Comparison of ENCODE assay signal across 24 cellular contexts in the genomic region with DNA sequence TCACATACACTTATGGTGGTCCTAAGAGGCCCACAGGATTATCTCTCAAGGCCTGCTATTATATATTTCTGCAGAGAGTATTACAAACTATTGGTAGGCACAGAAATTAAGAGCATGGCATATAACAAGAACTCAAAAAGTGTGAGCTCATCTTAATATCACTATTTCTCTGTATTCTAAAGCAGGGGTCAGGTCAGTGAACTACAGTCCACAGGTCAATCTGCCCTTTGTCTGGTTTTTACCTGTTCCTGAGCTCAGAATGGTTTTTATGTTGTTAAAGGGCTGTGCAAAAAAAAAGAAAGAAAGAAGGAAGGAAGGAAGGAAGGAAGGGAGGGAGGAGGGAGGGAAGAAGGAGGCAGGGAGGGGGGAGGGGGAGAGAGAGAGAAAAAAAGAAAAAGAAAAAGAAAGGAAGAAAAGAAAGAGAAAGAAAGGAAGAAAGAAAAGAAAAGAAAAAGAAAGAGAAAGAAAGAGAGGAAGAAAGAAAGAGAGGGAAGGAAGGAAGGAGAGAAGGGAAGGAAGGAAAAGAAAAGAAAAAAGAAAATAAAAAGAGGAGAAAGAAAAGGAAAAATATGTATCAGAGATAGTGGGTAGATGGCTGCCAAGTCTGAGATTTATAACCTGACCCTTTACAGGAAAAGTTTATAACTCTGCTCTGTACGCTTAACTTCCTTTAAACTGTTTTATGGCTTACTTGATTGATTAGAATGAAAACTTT. TPM values are rescaled to one million over a fixed set of nuclear protein-coding genes. Genes with fewer than 3 reads are reported as not detected.
DNase-seq lines count a peak whose midpoint lies in the region; ATAC-seq, FAIRE-seq and TF ChIP-seq lines count a peak whose summit lies in the region.
"Had no signal": no experiment of that assay in that cellular context is flagged by ENCODE, and none has a peak within 500 bp of the region (broad histone marks: within the 10 kb centered on the region; RNA-seq: fewer than 3 reads in every experiment).

No MANE protein-coding gene starts in this region.

- POLR2A ChIA-PET in WTC11 (lab: Charles Lee) (no interaction called here), HepG2 (lab: Yijun Ruan, JAX) (no interaction called here)

- WGBS in HepG2 (ENCODE audit: low lambda C conversion rate) = 71% methylated on average over 1 of the region's 1 CpG
- WGBS in small intestine, 3 donors = 7 to 43% (median 42%) methylated on average over 1 of the region's 1 CpG
- 84% methylated on average over 1 of the region's 1 CpG for WGBS in right cardiac atrium

- peak overlapping the region; percentile 42 for H3K27ac Mint-ChIP-seq in activated T-cell treated with anti-CD3 and anti-CD28 coated beads, Interleukin-2, amount 50 U/mL, for 72 hours
- no peak overlapping the region for H3K27ac Mint-ChIP-seq in WTC11
- H3K27ac Mint-ChIP-seq in activated T-helper 1 cell treated with anti-CD3 and anti-CD28 coated beads, Interleukin-12 subunit alpha, Interleukin-12 subunit beta, Interleukin-2, Interleukin-4 antibody, amounts not matched to agents 30 ng/mL and 10 ng/mL and 1 ng/mL, durations not matched to agents 14 hours and 24 hours and 36 hours = no peak overlapping the region
- H3K27ac Mint-ChIP-seq: GM23338 had no signal

- TF ChIP-seq EP300 in HepG2 (IDR thresholded peaks at IDR 0.05; ENCODE audit: low read depth in 2 of 2, low read length in 2 of 2) (no peak), HepG2 (CRISPR knock-in tag; IDR thresholded peaks at IDR 0.05; ENCODE audit: borderline replicate concordance) (no peak)

- H3K9me3 Mint-ChIP-seq in activated T-cell treated with anti-CD3 and anti-CD28 coated beads, Interleukin-2, amount 50 U/mL, for 72 hours = no peaks in the 10 kb centered on the region
- no peaks in the 10 kb centered on the region for H3K9me3 Mint-ChIP-seq in activated T-cell treated with anti-CD3 and anti-CD28 coated beads, Interleukin-2, amount 50 U/mL, for 4 hours
- no peaks in the 10 kb centered on the region for H3K9me3 Mint-ChIP-seq in WTC11
- H3K9me3 Mint-ChIP-seq in activated T-helper 1 cell treated with anti-CD3 and anti-CD28 coated beads, Interleukin-12 subunit alpha, Interleukin-12 subunit beta, Interleukin-2, Interleukin-4 antibody, amounts not matched to agents 30 ng/mL and 10 ng/mL and 1 ng/mL, durations not matched to agents 14 hours and 24 hours and 36 hours = no peaks in the 10 kb centered on the region
- H3K9me3 Mint-ChIP-seq: CD14-positive monocyte had no signal

- TF ChIP-seq POLR2A in HepG2 (IDR thresholded peaks at IDR 0.05; ENCODE audit: insufficient read depth in 1 of 2, low read depth in 2 of 2, low read length in 2 of 2) = no peak

- BruUV-seq in HepG2 (replicated peaks; lab: Mats Ljungman, UMichigan) = no TSS peak

- H3K4me2 ChIP-seq in HepG2 (ENCODE audit: low read depth, low read length) = no peak overlapping the region
- H3K4me2 ChIP-seq: GM23338 had no signal

- TF ChIP-seq CTCF in WTC11 (IDR thresholded peaks at IDR 0.05) (no peak), HepG2 (CRISPR knock-in tag; IDR thresholded peaks at IDR 0.05) (no peak)

- no peak overlapping the region for H3K4me3 Mint-ChIP-seq in activated T-cell treated with anti-CD3 and anti-CD28 coated beads, Interleukin-2, amount 50 U/mL, for 72 hours
- H3K4me3 Mint-ChIP-seq in activated T-cell treated with anti-CD3 and anti-CD28 coated beads, Interleukin-2, amount 50 U/mL, for 4 hours = no peak overlapping the region
- no peak overlapping the region for H3K4me3 Mint-ChIP-seq in WTC11
- H3K4me3 Mint-ChIP-seq in activated T-helper 1 cell treated with anti-CD3 and anti-CD28 coated beads, Interleukin-12 subunit alpha, Interleukin-12 subunit beta, Interleukin-2, Interleukin-4 antibody, amounts not matched to agents 30 ng/mL and 10 ng/mL and 1 ng/mL, durations not matched to agents 14 hours and 24 hours and 36 hours = no peak overlapping the region
- H3K4me3 Mint-ChIP-seq: CD14-positive monocyte, GM23338 had no signal

- H4K20me1 ChIP-seq in HepG2 (ENCODE audit: insufficient read depth, low read length) = no peaks in the 10 kb centered on the region

- FAIRE-seq in HepG2 (lab: Jason Lieb, UNC) (no peak), small intestine (lab: Jason Lieb, UNC) (no peak)
- FAIRE-seq: D721Med had no signal

- H3K4me1 ChIP-seq in HepG2 (ENCODE audit: insufficient read depth, low read length) (peaks cover 16% of the 10 kb centered on the region), small intestine (ENCODE audit: control insufficient read depth in 2 of 2, insufficient read depth in 1 of 2, low read depth in 1 of 2, low read length in 1 of 2) (peaks cover 4 to 11% of the 10 kb centered on the region in 2 donors), right cardiac atrium (ENCODE audit: control insufficient read depth, insufficient read depth, low read length) (no peaks in the 10 kb centered on the region)

- no peak overlapping the region for H3K9ac ChIP-seq in HepG2 (ENCODE audit: insufficient read depth, low read depth, low read length)

- no peak overlapping the region for H3K27ac ChIP-seq in HepG2 (ENCODE audit: extremely low read length, insufficient read depth, low read length)
- peak overlapping the region in 1 of 2 donors; percentile 20 for H3K27ac ChIP-seq in small intestine (ENCODE audit: low read depth in 1 of 2, low read length in 1 of 2)
- no peak overlapping the region for H3K27ac ChIP-seq in right cardiac atrium (ENCODE audit: low read length)

- H3K4me1 Mint-ChIP-seq in activated T-cell treated with anti-CD3 and anti-CD28 coated beads, Interleukin-2, amount 50 U/mL, for 72 hours (ENCODE audit: low read depth) = peaks cover 19% of the 10 kb centered on the region
- peaks cover 9% of the 10 kb centered on the region for H3K4me1 Mint-ChIP-seq in activated T-cell treated with anti-CD3 and anti-CD28 coated beads, Interleukin-2, amount 50 U/mL, for 4 hours (ENCODE audit: low read depth)
- H3K4me1 Mint-ChIP-seq in WTC11 = peaks cover 6% of the 10 kb centered on the region
- peaks cover 13% of the 10 kb centered on the region for H3K4me1 Mint-ChIP-seq in activated T-helper 1 cell treated with anti-CD3 and anti-CD28 coated beads, Interleukin-12 subunit alpha, Interleukin-12 subunit beta, Interleukin-2, Interleukin-4 antibody, amounts not matched to agents 30 ng/mL and 10 ng/mL and 1 ng/mL, durations not matched to agents 14 hours and 24 hours and 36 hours (ENCODE audit: low read depth)

- H3K36me3 ChIP-seq in HepG2 (replicated peaks in 1 of 2; ENCODE audit: control insufficient read depth in 1 of 2, insufficient read depth in 2 of 2, low read length in 2 of 2) (no peaks in the 10 kb centered on the region), small intestine (ENCODE audit: control insufficient read depth in 2 of 2, insufficient read depth in 2 of 2, low read length in 2 of 2) (no peaks in the 10 kb centered on the region)
- H3K36me3 ChIP-seq: MG63 had no signal

- H3K27me3 ChIP-seq in HepG2 (ENCODE audit: control insufficient read depth in 1 of 2, insufficient read depth in 2 of 2, low read length in 2 of 2) (peaks cover 0 to 7% of the 10 kb centered on the region in 2 experiments; a peak in 2 of 5 replicates), small intestine (ENCODE audit: control insufficient read depth in 2 of 2, insufficient read depth in 2 of 2, low read length in 2 of 2) (no peaks in the 10 kb centered on the region), right cardiac atrium (ENCODE audit: control insufficient read depth, insufficient read depth) (no peaks in the 10 kb centered on the region)
- H3K27me3 ChIP-seq: MG63 had no signal

- no peak overlapping the region for H2AFZ ChIP-seq in HepG2 (ENCODE audit: low read length)

- no peaks in the 10 kb centered on the region for H3K79me2 ChIP-seq in HepG2 (ENCODE audit: insufficient read depth, low read length)

- TF ChIP-seq RAD21 in HepG2 (CRISPR knock-in tag; IDR thresholded peaks at IDR 0.05) = no peak

- in situ Hi-C loops in HepG2 (cut with HindIII; ENCODE audit: extremely low pct_ligation_motif_present, low pct_unique_long_range_greater_than_20kb) = no loop called here

- CTCF ChIA-PET in WTC11 (lab: Charles Lee) (no interaction called here), HepG2 (lab: Yijun Ruan, JAX; ENCODE audit: low intra/inter-chr PET ratio, low total read pairs) (no interaction called here)

- no peak for ATAC-seq in activated T-cell treated with anti-CD3 and anti-CD28 coated beads, Interleukin-2, amount 50 U/mL, for 72 hours (replicated peaks in 1 of 2)
- ATAC-seq in activated T-cell treated with anti-CD3 and anti-CD28 coated beads, Interleukin-2, amount 50 U/mL, for 4 hours = no peak
- ATAC-seq in WTC11 (no peak), HepG2 (no peak; the same call in 2 of the 3 replicates), right cardiac atrium (no peak)
- ATAC-seq: GM23338 had no signal

- H3K4me3 ChIP-seq in HepG2 (replicated peaks in 1 of 3; ENCODE audit: insufficient read depth in 1 of 3, low read depth in 2 of 3, low read length in 3 of 3) = no peak overlapping the region
- no peak overlapping the region for H3K4me3 ChIP-seq in small intestine (ENCODE audit: low read depth in 1 of 2, low read length in 2 of 2)
- H3K4me3 ChIP-seq in right cardiac atrium (ENCODE audit: low read length) = no peak overlapping the region
- H3K4me3 ChIP-seq: GM23338, MG63 had no signal

- DNase-seq in activated T-cell treated with anti-CD3 and anti-CD28 coated beads, Interleukin-2, amount 50 U/mL, for 72 hours = no peak
- no peak for DNase-seq in activated T-cell treated with anti-CD3 and anti-CD28 coated beads, Interleukin-2, amount 50 U/mL, for 4 hours
- no peak for DNase-seq in WTC11 (ENCODE audit: low spot score)
- DNase-seq in HepG2 (ENCODE audit: low spot score) = no peak
- DNase-seq in small intestine = peak; percentile 60
- DNase-seq in activated T-helper 1 cell treated with anti-CD3 and anti-CD28 coated beads, Interleukin-12 subunit alpha, Interleukin-12 subunit beta, Interleukin-2, Interleukin-4 antibody, amounts not matched to agents 30 ng/mL and 10 ng/mL and 1 ng/mL, durations not matched to agents 14 hours and 24 hours and 36 hours (ENCODE audit: low spot score) = no peak
- DNase-seq in right cardiac atrium = no peak
- DNase-seq in mesenteric fat pad (ENCODE audit: low spot score) = no peak
- DNase-seq: DMS53, EL, GF-D8, HCEC 1CT, Kasumi-1, MG63, NCI-H187, NCI-H2107, NCI-H446 treated with DMSO at 0.1 percent for 48 hours, NCI-H526 treated with DMSO at 0.1 percent for 48 hours, RPMI8226, SHP77 had no signal

- intact Hi-C loops in HepG2 (cut with micrococcal nuclease; ENCODE audit: unreplicated experiment) = no loop called here
- intact Hi-C loops in activated T-helper 1 cell treated with anti-CD3 and anti-CD28 coated beads, Interleukin-12 subunit alpha, Interleukin-12 subunit beta, Interleukin-2, Interleukin-4 antibody, amounts not matched to agents 30 ng/mL and 10 ng/mL and 1 ng/mL, durations not matched to agents 14 hours and 24 hours and 36 hours (cut with micrococcal nuclease) = no loop called here
- intact Hi-C loops in right cardiac atrium (cut with DNase I) = no loop called here

- H3K36me3 Mint-ChIP-seq in activated T-cell treated with anti-CD3 and anti-CD28 coated beads, Interleukin-2, amount 50 U/mL, for 72 hours (ENCODE audit: insufficient read depth in 2 of 2) = no peaks in the 10 kb centered on the region
- no peaks in the 10 kb centered on the region for H3K36me3 Mint-ChIP-seq in activated T-cell treated with anti-CD3 and anti-CD28 coated beads, Interleukin-2, amount 50 U/mL, for 4 hours (ENCODE audit: insufficient read depth)
- H3K36me3 Mint-ChIP-seq in WTC11 = no peaks in the 10 kb centered on the region; the same call in 1 of the 2 replicates
- no peaks in the 10 kb centered on the region for H3K36me3 Mint-ChIP-seq in activated T-helper 1 cell treated with anti-CD3 and anti-CD28 coated beads, Interleukin-12 subunit alpha, Interleukin-12 subunit beta, Interleukin-2, Interleukin-4 antibody, amounts not matched to agents 30 ng/mL and 10 ng/mL and 1 ng/mL, durations not matched to agents 14 hours and 24 hours and 36 hours (ENCODE audit: low read depth)
- H3K36me3 Mint-ChIP-seq: CD14-positive monocyte had no signal

- H3K27me3 Mint-ChIP-seq in activated T-cell treated with anti-CD3 and anti-CD28 coated beads, Interleukin-2, amount 50 U/mL, for 72 hours (ENCODE audit: low read depth) = no peaks in the 10 kb centered on the region
- peaks cover 2% of the 10 kb centered on the region for H3K27me3 Mint-ChIP-seq in activated T-cell treated with anti-CD3 and anti-CD28 coated beads, Interleukin-2, amount 50 U/mL, for 4 hours (ENCODE audit: low read depth)
- no peaks in the 10 kb centered on the region for H3K27me3 Mint-ChIP-seq in WTC11 (ENCODE audit: low read depth)
- peaks cover 2% of the 10 kb centered on the region for H3K27me3 Mint-ChIP-seq in activated T-helper 1 cell treated with anti-CD3 and anti-CD28 coated beads, Interleukin-12 subunit alpha, Interleukin-12 subunit beta, Interleukin-2, Interleukin-4 antibody, amounts not matched to agents 30 ng/mL and 10 ng/mL and 1 ng/mL, durations not matched to agents 14 hours and 24 hours and 36 hours (ENCODE audit: insufficient read depth)

- no peaks in the 10 kb centered on the region for H3K9me3 ChIP-seq in HepG2 (ENCODE audit: low read length)
- no peaks in the 10 kb centered on the region for H3K9me3 ChIP-seq in small intestine (ENCODE audit: control insufficient read depth, low read depth)
- no peaks in the 10 kb centered on the region for H3K9me3 ChIP-seq in right cardiac atrium (ENCODE audit: control insufficient read depth, low read length)
- H3K9me3 ChIP-seq: MG63 had no signal

RNA-seq across cellular contexts. Expression of a gene that starts 11.1 kb away (rescaled TPM):
- not detected for total RNA-seq in activated T-cell treated with anti-CD3 and anti-CD28 coated beads, Interleukin-2, amount 50 U/mL, for 72 hours
- total RNA-seq in activated T-cell treated with anti-CD3 and anti-CD28 coated beads, Interleukin-2, amount 50 U/mL, for 4 hours = not detected
- not detected in 3 replicates for total RNA-seq in WTC11 (2021)
- total RNA-seq in HepG2 (2016; rRNA removed; fragmentation: Illumina TruSeq; extraction: Trizol) = not detected in 2 replicates
- total RNA-seq in HepG2 (2016; cell fraction: cytosol; rRNA removed; fragmentation: Illumina TruSeq; extraction: Trizol; ENCODE audit: low read depth) = not detected in 2 replicates
- not detected in 2 replicates for total RNA-seq in HepG2 (2016; cell fraction: insoluble cytoplasmic fraction; rRNA removed; fragmentation: Illumina TruSeq; extraction: Trizol)
- not detected in 2 replicates for total RNA-seq in HepG2 (2016; cell fraction: membrane; rRNA removed; fragmentation: Illumina TruSeq; extraction: Trizol)
- total RNA-seq in HepG2 (2016; cell fraction: nucleus; rRNA removed; fragmentation: Illumina TruSeq; extraction: Trizol) = not detected in 2 replicates
- polyA plus RNA-seq in HepG2 (2011; rRNA removed) = not detected in 2 replicates
- not detected in 2 replicates for polyA plus RNA-seq in HepG2 (2011; cell fraction: cytosol; rRNA removed)
- polyA plus RNA-seq in HepG2 (2011; cell fraction: nucleus; rRNA removed) = not detected in 2 replicates
- polyA plus RNA-seq in HepG2 (2012) = not detected in 2 replicates
- polyA plus RNA-seq in HepG2 (2016; cell fraction: cytosol; fragmentation: Illumina TruSeq; extraction: Trizol; ENCODE audit: low read depth) = not detected in 2 replicates
- not detected in 2 replicates for polyA plus RNA-seq in HepG2 (2016; cell fraction: insoluble cytoplasmic fraction; fragmentation: Illumina TruSeq; extraction: Trizol; ENCODE audit: low read depth)
- not detected in 2 replicates for polyA plus RNA-seq in HepG2 (2016; cell fraction: membrane; fragmentation: Illumina TruSeq; extraction: Trizol; ENCODE audit: low read depth)
- polyA plus RNA-seq in HepG2 (2016; cell fraction: nucleus; fragmentation: Illumina TruSeq; extraction: Trizol; ENCODE audit: insufficient read depth, low read depth) = not detected in 2 replicates
- polyA minus RNA-seq in HepG2 (2011; rRNA and poly(A)+ RNA removed; ENCODE audit: low replicate concordance) = not detected in 2 replicates
- not detected in 2 replicates for polyA minus RNA-seq in HepG2 (2011; cell fraction: cytosol; rRNA and poly(A)+ RNA removed)
- not detected in 2 replicates for polyA minus RNA-seq in HepG2 (2011; cell fraction: nucleus; rRNA and poly(A)+ RNA removed)
- not detected for polyA plus RNA-seq in small intestine
- total RNA-seq in activated T-helper 1 cell treated with anti-CD3 and anti-CD28 coated beads, Interleukin-12 subunit alpha, Interleukin-12 subunit beta, Interleukin-2, Interleukin-4 antibody, amounts not matched to agents 30 ng/mL and 10 ng/mL and 1 ng/mL, durations not matched to agents 14 hours and 24 hours and 36 hours = not detected in 2 replicates
- not detected for total RNA-seq in right cardiac atrium
- polyA plus RNA-seq in right cardiac atrium = not detected
- total RNA-seq in mesenteric fat pad = not detected
- total RNA-seq: A172, GM23338 had no signal
- polyA plus RNA-seq: CD14-positive monocyte, GM23338 had no signal

RNA-seq across cellular contexts. Expression of a gene that starts 19.7 kb away (rescaled TPM):
- not detected for total RNA-seq in activated T-cell treated with anti-CD3 and anti-CD28 coated beads, Interleukin-2, amount 50 U/mL, for 72 hours
- under 1 TPM in 1 of 3 donors, not detected in 2; 0.30 TPM for total RNA-seq in activated T-cell treated with anti-CD3 and anti-CD28 coated beads, Interleukin-2, amount 50 U/mL, for 4 hours
- total RNA-seq in WTC11 (2021) = not detected in 3 replicates
- not detected in 2 replicates for total RNA-seq in HepG2 (2016; rRNA removed; fragmentation: Illumina TruSeq; extraction: Trizol)
- total RNA-seq in HepG2 (2016; cell fraction: cytosol; rRNA removed; fragmentation: Illumina TruSeq; extraction: Trizol; ENCODE audit: low read depth) = not detected in 2 replicates
- total RNA-seq in HepG2 (2016; cell fraction: insoluble cytoplasmic fraction; rRNA removed; fragmentation: Illumina TruSeq; extraction: Trizol) = not detected in 2 replicates
- not detected in 2 replicates for total RNA-seq in HepG2 (2016; cell fraction: membrane; rRNA removed; fragmentation: Illumina TruSeq; extraction: Trizol)
- total RNA-seq in HepG2 (2016; cell fraction: nucleus; rRNA removed; fragmentation: Illumina TruSeq; extraction: Trizol) = not detected in 2 replicates
- polyA plus RNA-seq in HepG2 (2011; rRNA removed) = not detected in 2 replicates
- not detected in 2 replicates for polyA plus RNA-seq in HepG2 (2011; cell fraction: cytosol; rRNA removed)
- not detected in 2 replicates for polyA plus RNA-seq in HepG2 (2011; cell fraction: nucleus; rRNA removed)
- not detected in 2 replicates for polyA plus RNA-seq in HepG2 (2012)
- not detected in 2 replicates for polyA plus RNA-seq in HepG2 (2016; cell fraction: cytosol; fragmentation: Illumina TruSeq; extraction: Trizol; ENCODE audit: low read depth)
- polyA plus RNA-seq in HepG2 (2016; cell fraction: insoluble cytoplasmic fraction; fragmentation: Illumina TruSeq; extraction: Trizol; ENCODE audit: low read depth) = not detected in 2 replicates
- polyA plus RNA-seq in HepG2 (2016; cell fraction: membrane; fragmentation: Illumina TruSeq; extraction: Trizol; ENCODE audit: low read depth) = not detected in 2 replicates
- not detected in 2 replicates for polyA plus RNA-seq in HepG2 (2016; cell fraction: nucleus; fragmentation: Illumina TruSeq; extraction: Trizol; ENCODE audit: insufficient read depth, low read depth)
- polyA minus RNA-seq in HepG2 (2011; rRNA and poly(A)+ RNA removed; ENCODE audit: low replicate concordance) = 0.07 TPM in 1 of 2 replicates, not detected in the other
- not detected in 2 replicates for polyA minus RNA-seq in HepG2 (2011; cell fraction: cytosol; rRNA and poly(A)+ RNA removed)
- not detected in 2 replicates for polyA minus RNA-seq in HepG2 (2011; cell fraction: nucleus; rRNA and poly(A)+ RNA removed)
- 100 to 1,000 TPM; 202 to 336 (median 210) TPM for polyA plus RNA-seq in small intestine
- not detected in 2 replicates for total RNA-seq in activated T-helper 1 cell treated with anti-CD3 and anti-CD28 coated beads, Interleukin-12 subunit alpha, Interleukin-12 subunit beta, Interleukin-2, Interleukin-4 antibody, amounts not matched to agents 30 ng/mL and 10 ng/mL and 1 ng/mL, durations not matched to agents 14 hours and 24 hours and 36 hours
- not detected for total RNA-seq in right cardiac atrium
- not detected for polyA plus RNA-seq in right cardiac atrium
- total RNA-seq in mesenteric fat pad = 0.32 TPM
- total RNA-seq: A172, GM23338 had no signal
- polyA plus RNA-seq: CD14-positive monocyte, GM23338 had no signal
